25 cellular contexts compared by ENCODE assay signal in genomic region chr6:39555136-39555535, GRCh38.
DNase-seq lines count a peak whose midpoint lies in the region; ATAC-seq and TF ChIP-seq lines count a peak whose summit lies in the region.
"Had no signal": no experiment of that assay in that cellular context is flagged by ENCODE, and none has a peak within 500 bp of the region (broad histone marks: within the 10 kb centered on the region; RNA-seq: fewer than 3 reads in every experiment).

No MANE protein-coding gene starts in this region.

- peak overlapping the region in 1 of 2 experiments; percentile 18 for H2BK12ac ChIP-seq in mesenchymal stem cell (ENCODE audit: low read length in 2 of 2)

- TF ChIP-seq CTCF in GM23338 (conservative IDR thresholded peaks at IDR 0.05; ENCODE audit: low read depth in 2 of 2) (peak in 1 of 2 experiments; percentile 22; a peak in 1 of 4 replicates), WTC11 (IDR thresholded peaks at IDR 0.05) (no peak)

- no peak for DNase-seq in GM23338 (ENCODE audit: low spot score)
- no peak for DNase-seq in WTC11 (ENCODE audit: low spot score)
- no peak for DNase-seq in mesenchymal stem cell
- no peak for DNase-seq in immature natural killer cell
- no peak for DNase-seq in NCI-H526 treated with DMSO at 0.1 percent for 48 hours (lab: John Stamatoyannopoulos, UW)
- DNase-seq: C1 segment of cervical spinal cord; CD4-positive, alpha-beta memory T cell; COR-L47; DMS53; Kasumi-1; NCI-H1092 treated with DMSO at 0.1 percent for 48 hours; NCI-H1436; NCI-H187 treated with DMSO at 0.1 percent for 48 hours; NCI-H2107; NCI-H446; NCI-H524 treated with DMSO at 0.1 percent for 48 hours; NCI-H82; NK-92 treated with Interleukin-12 subunit alpha and Interleukin-12 subunit beta, amount 100 ng/mL, for 24 hours; PC-9; Right ventricle myocardium superior had no signal

- H3K9me3 Mint-ChIP-seq in GM23338 = no peaks in the 10 kb centered on the region
- no peaks in the 10 kb centered on the region for H3K9me3 Mint-ChIP-seq in WTC11
- peaks cover 0 to 3% (median 0%) of the 10 kb centered on the region in 6 donors for H3K9me3 Mint-ChIP-seq in immature natural killer cell
- H3K9me3 Mint-ChIP-seq: CD4-positive, alpha-beta memory T cell had no signal

- no peaks in the 10 kb centered on the region for H3F3A ChIP-seq in GM23338 (replicated peaks; ENCODE audit: low read depth)

- H3K14ac ChIP-seq in mesenchymal stem cell (ENCODE audit: low read length in 2 of 2) = no peak overlapping the region

- peak; percentile 38 for ATAC-seq in GM23338
- peak; percentile 50 for ATAC-seq in WTC11
- no peak for ATAC-seq in HG02970 (IDR thresholded peaks at IDR 0.05; ENCODE audit: low FRiP score, unreplicated experiment)
- no peak for ATAC-seq in HG03175 (IDR thresholded peaks at IDR 0.05; ENCODE audit: unreplicated experiment)
- ATAC-seq: K562 had no signal

- H3K23ac ChIP-seq in mesenchymal stem cell (ENCODE audit: low read length in 2 of 2) = no peak overlapping the region

- peak overlapping the region; percentile 35 for H4K91ac ChIP-seq in mesenchymal stem cell (ENCODE audit: low read length)

- 87% methylated on average over 3 of the region's 3 CpGs for WGBS in mesenchymal stem cell

- peaks cover 7% of the 10 kb centered on the region; the same call in 1 of the 2 replicates for H3K9me2 ChIP-seq in GM23338 (ENCODE audit: insufficient read depth)

- no peak overlapping the region for H3K4ac ChIP-seq in mesenchymal stem cell (ENCODE audit: low read depth in 1 of 2, low read length in 2 of 2)

- H3K18ac ChIP-seq in mesenchymal stem cell (ENCODE audit: low read depth in 1 of 2, low read length in 2 of 2) = peak overlapping the region in 1 of 2 experiments; percentile 40

- H3K79me2 ChIP-seq in GM23338 (replicated peaks; ENCODE audit: insufficient read depth) = no peaks in the 10 kb centered on the region

- no peaks in the 10 kb centered on the region for H3K9me3 ChIP-seq in mesenchymal stem cell (ENCODE audit: control insufficient read depth, low read length)
- H3K9me3 ChIP-seq: HAP-1, SJSA1 had no signal

- H3K27ac Mint-ChIP-seq in GM23338 = peak overlapping the region; percentile 27; the same call in 1 of the 2 replicates
- no peak overlapping the region for H3K27ac Mint-ChIP-seq in WTC11
- no peak overlapping the region for H3K27ac Mint-ChIP-seq in immature natural killer cell
- H3K27ac Mint-ChIP-seq: CD4-positive, alpha-beta memory T cell had no signal

- no peak overlapping the region for H3K4me3 ChIP-seq in GM23338
- H3K4me3 ChIP-seq in mesenchymal stem cell (ENCODE audit: insufficient read depth in 1 of 2, low read depth in 1 of 2, low read length in 2 of 2) = no peak overlapping the region
- H3K4me3 ChIP-seq: HAP-1, K562, PC-9, SJSA1 had no signal

- H3K36me3 ChIP-seq in GM23338 (ENCODE audit: insufficient read depth) (no peaks in the 10 kb centered on the region), mesenchymal stem cell (ENCODE audit: control insufficient read depth in 1 of 2, insufficient read depth in 2 of 2, low read depth in 1 of 2, low read length in 2 of 2) (no peaks in the 10 kb centered on the region)
- H3K36me3 ChIP-seq: HAP-1, SJSA1 had no signal

- H3K4me2 ChIP-seq in GM23338 = no peak overlapping the region
- H3K4me2 ChIP-seq in mesenchymal stem cell (ENCODE audit: low read length, poor library complexity, severe bottlenecking) = no peak overlapping the region
- H3K4me2 ChIP-seq: PC-9 had no signal

- peak overlapping the region; percentile 23 for H2BK15ac ChIP-seq in mesenchymal stem cell (ENCODE audit: low read depth, poor library complexity, severe bottlenecking)

- peak overlapping the region; percentile 69 for H2BK120ac ChIP-seq in mesenchymal stem cell (ENCODE audit: low read depth, low read length)

- no peak overlapping the region for H2BK5ac ChIP-seq in mesenchymal stem cell (ENCODE audit: low read depth, low read length, poor library complexity, severe bottlenecking)

- H3K27ac ChIP-seq in GM23338 (ENCODE audit: low read depth) (no peak overlapping the region), mesenchymal stem cell (ENCODE audit: low read length, poor library complexity, severe bottlenecking) (no peak overlapping the region)
- H3K27ac ChIP-seq: PC-9, SJSA1 had no signal

- H3K9ac ChIP-seq in mesenchymal stem cell (ENCODE audit: low read length) = no peak overlapping the region

- no peaks in the 10 kb centered on the region for H3K36me3 Mint-ChIP-seq in GM23338 (ENCODE audit: low read depth)
- H3K36me3 Mint-ChIP-seq in WTC11 = no peaks in the 10 kb centered on the region
- no peaks in the 10 kb centered on the region for H3K36me3 Mint-ChIP-seq in immature natural killer cell
- H3K36me3 Mint-ChIP-seq: CD4-positive, alpha-beta memory T cell had no signal

- no peaks in the 10 kb centered on the region for H3K79me1 ChIP-seq in mesenchymal stem cell (replicated peaks; ENCODE audit: low read length, poor library complexity, severe bottlenecking)

- H4K20me1 ChIP-seq in GM23338 (replicated peaks; ENCODE audit: insufficient read depth) = no peaks in the 10 kb centered on the region

- H3K27me3 Mint-ChIP-seq in GM23338 (ENCODE audit: insufficient read depth, low read depth, poor library complexity) (peaks cover 10% of the 10 kb centered on the region), WTC11 (ENCODE audit: low read depth) (peaks cover 12% of the 10 kb centered on the region), immature natural killer cell (ENCODE audit: low read depth in 3 of 3) (peaks cover 0 to 13% (median 9%) of the 10 kb centered on the region in 3 donors)

- H3K4me1 ChIP-seq in GM23338 (ENCODE audit: insufficient read depth) = peaks cover 16% of the 10 kb centered on the region
- H3K4me1 ChIP-seq in mesenchymal stem cell (ENCODE audit: control insufficient read depth, insufficient read depth, low read depth, low read length) = peaks cover 16% of the 10 kb centered on the region
- H3K4me1 ChIP-seq: HAP-1, SJSA1 had no signal

- peaks cover 39% of the 10 kb centered on the region for H3K4me1 Mint-ChIP-seq in GM23338
- H3K4me1 Mint-ChIP-seq in WTC11 = peaks cover 34% of the 10 kb centered on the region
- no peaks in the 10 kb centered on the region for H3K4me1 Mint-ChIP-seq in immature natural killer cell
- H3K4me1 Mint-ChIP-seq: CD4-positive, alpha-beta memory T cell had no signal

- no peaks in the 10 kb centered on the region for H3K27me3 ChIP-seq in GM23338 (ENCODE audit: insufficient read depth)
- no peaks in the 10 kb centered on the region for H3K27me3 ChIP-seq in mesenchymal stem cell (ENCODE audit: control insufficient read depth in 1 of 2, insufficient read depth in 1 of 2, low read length in 2 of 2)
- H3K27me3 ChIP-seq: SJSA1 had no signal

- CTCF ChIA-PET in WTC11 (lab: Charles Lee) = no interaction called here

- peak overlapping the region; percentile 6 for H2AK5ac ChIP-seq in mesenchymal stem cell (ENCODE audit: low read length, severe bottlenecking)

- no peak overlapping the region for H2AFZ ChIP-seq in GM23338
- no peak overlapping the region for H2AFZ ChIP-seq in mesenchymal stem cell (ENCODE audit: low read depth, low read length)
- H2AFZ ChIP-seq: PC-9 had no signal

- POLR2A ChIA-PET in WTC11 (lab: Charles Lee) = no interaction called here

- H3K4me3 Mint-ChIP-seq in GM23338 (no peak overlapping the region), WTC11 (no peak overlapping the region), immature natural killer cell (no peak overlapping the region)
- H3K4me3 Mint-ChIP-seq: CD4-positive, alpha-beta memory T cell had no signal

- H4K8ac ChIP-seq in mesenchymal stem cell (ENCODE audit: low read length) = peak overlapping the region; percentile 75

TF ChIP-seq in GM23338, 12 proteins besides CTCF, POLR2A, EP300 and RAD21 (continues in another document):
- no peak for TF ChIP-seq NANOG (IDR thresholded peaks at IDR 0.05; ENCODE audit: borderline replicate concordance)
- no peak for TF ChIP-seq EZH2 (IDR thresholded peaks at IDR 0.05; ENCODE audit: low read depth, unreplicated experiment)
- no peak for TF ChIP-seq ZNF331 (CRISPR knock-in tag; IDR thresholded peaks at IDR 0.05; ENCODE audit: low read depth)
- no peak for TF ChIP-seq JUNB (IDR thresholded peaks at IDR 0.05; ENCODE audit: unreplicated experiment)
- no peak for TF ChIP-seq CREB1 (CRISPR knock-in tag; IDR thresholded peaks at IDR 0.05; ENCODE audit: low read depth)
- TF ChIP-seq POLR2AphosphoS5 (IDR thresholded peaks at IDR 0.05; ENCODE audit: low read depth) = no peak
- TF ChIP-seq, protein P1, sequence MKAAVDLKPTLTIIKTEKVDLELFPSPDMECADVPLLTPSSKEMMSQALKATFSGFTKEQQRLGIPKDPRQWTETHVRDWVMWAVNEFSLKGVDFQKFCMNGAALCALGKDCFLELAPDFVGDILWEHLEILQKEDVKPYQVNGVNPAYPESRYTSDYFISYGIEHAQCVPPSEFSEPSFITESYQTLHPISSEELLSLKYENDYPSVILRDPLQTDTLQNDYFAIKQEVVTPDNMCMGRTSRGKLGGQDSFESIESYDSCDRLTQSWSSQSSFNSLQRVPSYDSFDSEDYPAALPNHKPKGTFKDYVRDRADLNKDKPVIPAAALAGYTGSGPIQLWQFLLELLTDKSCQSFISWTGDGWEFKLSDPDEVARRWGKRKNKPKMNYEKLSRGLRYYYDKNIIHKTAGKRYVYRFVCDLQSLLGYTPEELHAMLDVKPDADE (IDR thresholded peaks at IDR 0.05) = no peak

TF ChIP-seq in WTC11, 78 proteins besides CTCF, POLR2A, EP300 and RAD21 (continues in another document):
- TF ChIP-seq KAT7 (CRISPR knock-in tag; IDR thresholded peaks at IDR 0.05; ENCODE audit: borderline replicate concordance) (no peak), USF2 (CRISPR knock-in tag; IDR thresholded peaks at IDR 0.05) (no peak)

Comparison
In these comparisons a context has a peak if more than half of its experiments do, and no peak if none do; other contexts are left out.
1. ATAC-seq: peak in GM23338 (single experiment) and WTC11 (single experiment); none in HG02970 (single experiment) and HG03175 (single experiment).